Comparison of ENCODE assay signal across 8 cellular contexts in genomic region chr17:27457405-27457730, GRCh38. TPM values are rescaled to one million over a fixed set of nuclear protein-coding genes. Genes with fewer than 3 reads are reported as not detected.
DNase-seq lines count a peak whose midpoint lies in the region; ATAC-seq and TF ChIP-seq lines count a peak whose summit lies in the region.

No MANE protein-coding gene starts in this region.

- BruUV-seq in MCF 10A (replicated peaks; lab: Mats Ljungman, UMichigan), result TSS peak; percentile 35

- intact Hi-C loops in MCF 10A (cut with micrococcal nuclease), result loop anchor here (10.0 kb wide), 1 partner anchor 97 kb away; no protein-coding TSS in a partner anchor

- ATAC-seq in upper lobe of left lung (ENCODE audit: low FRiP score in 2 of 2), result no peak
- ATAC-seq in HG03280 (IDR thresholded peaks at IDR 0.05; ENCODE audit: unreplicated experiment), result no peak

- CTCF ChIA-PET in MCF 10A (lab: Yijun Ruan, JAX), result interaction anchor here (0.9 to 1.0 kb wide), 4 partner anchors 37 to 260 kb away, joined by 3 to 4 read pairs (median 4); no protein-coding TSS in a partner anchor

- POLR2A ChIA-PET in MCF 10A (lab: Yijun Ruan, JAX), result interaction anchor here (0.7 kb wide), 1 partner anchor 28 kb away, joined by 4 read pairs; no protein-coding TSS in a partner anchor

- no peaks in the 10 kb centered on the region for H3K9me3 Mint-ChIP-seq in activated naive CD4-positive, alpha-beta T cell treated with anti-CD3 and anti-CD28 coated beads, Interleukin-2, amount 50 U/mL, for 24 hours
- no peaks in the 10 kb centered on the region for H3K9me3 Mint-ChIP-seq in MCF 10A (ENCODE audit: unreplicated experiment)

- H3K9me3 ChIP-seq in mesodermal cell (ENCODE audit: control insufficient read depth, low read length) (no peaks in the 10 kb centered on the region), upper lobe of left lung (no peaks in the 10 kb centered on the region)

- H3K4me3 Mint-ChIP-seq in activated naive CD4-positive, alpha-beta T cell treated with anti-CD3 and anti-CD28 coated beads, Interleukin-2, amount 50 U/mL, for 24 hours, result peak overlapping the region; percentile 96
- peak overlapping the region; percentile 75 for H3K4me3 Mint-ChIP-seq in MCF 10A (ENCODE audit: unreplicated experiment)

- no peaks in the 10 kb centered on the region for H3K27me3 ChIP-seq in upper lobe of left lung

- H3K4me3 ChIP-seq in mesodermal cell (ENCODE audit: extremely low read depth, insufficient read depth, low read length, poor library complexity, severe bottlenecking), result peak overlapping the region; percentile 76
- H3K4me3 ChIP-seq in upper lobe of left lung, result peak overlapping the region; percentile 77 to 95 (median 90)

- peaks cover 4% of the 10 kb centered on the region for H3K36me3 ChIP-seq in mesodermal cell (ENCODE audit: control insufficient read depth, insufficient read depth, low read length)
- no peaks in the 10 kb centered on the region for H3K36me3 ChIP-seq in upper lobe of left lung

- no peak overlapping the region for H3K27ac ChIP-seq in mesodermal cell (ENCODE audit: low read depth, low read length, severe bottlenecking)
- H3K27ac ChIP-seq in upper lobe of left lung, result peak overlapping the region in 2 of 4 donors; percentile 87 to 93

- peak overlapping the region; percentile 93 for H3K27ac Mint-ChIP-seq in activated naive CD4-positive, alpha-beta T cell treated with anti-CD3 and anti-CD28 coated beads, Interleukin-2, amount 50 U/mL, for 24 hours
- no peak overlapping the region for H3K27ac Mint-ChIP-seq in MCF 10A (ENCODE audit: low read depth, unreplicated experiment)

- H3K4me1 ChIP-seq in mesodermal cell (ENCODE audit: control insufficient read depth, insufficient read depth, low read length, poor library complexity, severe bottlenecking) (peaks cover 31% of the 10 kb centered on the region), upper lobe of left lung (peaks cover 24 to 51% (median 28%) of the 10 kb centered on the region in 4 donors)

- no peak for TF ChIP-seq POLR2A in upper lobe of left lung (IDR thresholded peaks at IDR 0.05)

- DNase-seq in activated naive CD4-positive, alpha-beta T cell treated with anti-CD3 and anti-CD28 coated beads, Interleukin-2, amount 50 U/mL, for 16 hours, result no peak
- DNase-seq in MCF 10A (ENCODE audit: unreplicated experiment) (no peak), upper lobe of left lung (no peak), DMS114 treated with DMSO at 0.1 percent for 48 hours (lab: John Stamatoyannopoulos, UW; ENCODE audit: unreplicated experiment) (no peak), CD1c-positive myeloid dendritic cell (ENCODE audit: extremely low spot score) (no peak)

- no peaks in the 10 kb centered on the region for H3K27me3 Mint-ChIP-seq in activated naive CD4-positive, alpha-beta T cell treated with anti-CD3 and anti-CD28 coated beads, Interleukin-2, amount 50 U/mL, for 24 hours
- peaks cover 11% of the 10 kb centered on the region for H3K27me3 Mint-ChIP-seq in MCF 10A (ENCODE audit: insufficient read depth, unreplicated experiment)

- TF ChIP-seq CTCF in MCF 10A (IDR thresholded peaks at IDR 0.05; ENCODE audit: unreplicated experiment) (no peak), upper lobe of left lung (IDR thresholded peaks at IDR 0.05) (no peak)

- peaks cover 2% of the 10 kb centered on the region for H3K36me3 Mint-ChIP-seq in activated naive CD4-positive, alpha-beta T cell treated with anti-CD3 and anti-CD28 coated beads, Interleukin-2, amount 50 U/mL, for 24 hours
- peaks cover 6% of the 10 kb centered on the region for H3K36me3 Mint-ChIP-seq in MCF 10A (ENCODE audit: insufficient read depth, unreplicated experiment)

- 0 to 7% methylated on average over 2 of the region's 7 CpGs for WGBS in mesodermal cell (ENCODE audit: insufficient coverage in 2 of 2), 2 experiments
- 11 to 18% methylated on average over 7 of the region's 7 CpGs for WGBS in upper lobe of left lung, 2 donors

- peaks cover 19% of the 10 kb centered on the region for H3K4me1 Mint-ChIP-seq in activated naive CD4-positive, alpha-beta T cell treated with anti-CD3 and anti-CD28 coated beads, Interleukin-2, amount 50 U/mL, for 24 hours
- no peaks in the 10 kb centered on the region for H3K4me1 Mint-ChIP-seq in MCF 10A (ENCODE audit: insufficient read depth, unreplicated experiment)

- no peak for TF ChIP-seq EP300 in upper lobe of left lung (IDR thresholded peaks at IDR 0.05)

RNA-seq across cellular contexts. Expression of gene KSR1, which starts 1.1 kb away (rescaled TPM):
- total RNA-seq in MCF 10A (2022) (7.2 and 10.2 TPM in 2 replicates), upper lobe of left lung (10 to 100 TPM; 23.0 to 94.3 (median 60.9) TPM)
- polyA plus RNA-seq in mesodermal cell (2013, experiment 1 of 2), result 37.3 TPM
- polyA plus RNA-seq in mesodermal cell (2013, experiment 2 of 2), result 34.7 TPM
